27 cellular contexts compared by ENCODE assay signal in genomic region chr10:131248376-131249165, GRCh38.
"Had no signal": no experiment of that assay in that cellular context is flagged by ENCODE, and none has a peak within 500 bp of the region (broad histone marks: within the 10 kb centered on the region; RNA-seq: fewer than 3 reads in every experiment).

No MANE protein-coding gene starts in this region.

- H3K4me1 Mint-ChIP-seq: activated CD4-positive, alpha-beta T cell treated with anti-CD3 and anti-CD28 coated beads, Interleukin-2, amount 10 ng/mL, durations not matched to agents 24 days and 14 days; activated naive CD8-positive, alpha-beta T cell treated with anti-CD3 and anti-CD28 coated beads, Interleukin-2, amount 10 ng/mL, durations not matched to agents 7 days and 5 days; T-helper 17 cell had no signal

- H3K4me3 Mint-ChIP-seq: activated CD4-positive, alpha-beta T cell treated with anti-CD3 and anti-CD28 coated beads, Interleukin-2, amount 10 ng/mL, durations not matched to agents 24 days and 14 days; activated naive CD8-positive, alpha-beta T cell treated with anti-CD3 and anti-CD28 coated beads, Interleukin-2, amount 10 ng/mL, durations not matched to agents 7 days and 5 days; activated T-cell treated with anti-CD3 and anti-CD28 coated beads, Interleukin-2, amount 50 U/mL, for 4 hours; T-helper 17 cell; WTC11 had no signal

- H3K27ac ChIP-seq: adrenal gland, KMS-11, SJSA1 had no signal

- H3K27me3 ChIP-seq: adrenal gland, SJSA1 had no signal

- H3K36me3 Mint-ChIP-seq: activated naive CD8-positive, alpha-beta T cell treated with anti-CD3 and anti-CD28 coated beads, Interleukin-2, amount 10 ng/mL, durations not matched to agents 7 days and 5 days had no signal

- H3K4me1 ChIP-seq: adrenal gland, SJSA1 had no signal

- H3K9me3 ChIP-seq: adrenal gland had no signal

- H3K9ac ChIP-seq: KMS-11 had no signal

- H3K4me3 ChIP-seq: adrenal gland, SJSA1 had no signal

- ATAC-seq: activated T-cell treated with anti-CD3 and anti-CD28 coated beads, Interleukin-2, amount 50 U/mL, for 4 hours; Panc1; T-helper 17 cell; WTC11 had no signal

- DNase-seq: activated CD4-positive, alpha-beta T cell treated with anti-CD3 and anti-CD28 coated beads for 1 hour; activated CD4-positive, alpha-beta T cell treated with anti-CD3 and anti-CD28 coated beads, Interleukin-2, amount 10 ng/mL, durations not matched to agents 24 days and 14 days; activated CD4-positive, alpha-beta T cell treated with anti-CD3 and anti-CD28 coated beads, Interleukin-2, amount 50 U/mL, for 48 hours; activated CD8-positive, alpha-beta memory T cell treated with anti-CD3 and anti-CD28 coated beads for 24 hours; activated gamma-delta T cell treated with Interleukin-2 at 50 U/mL for 16 hours; activated naive CD4-positive, alpha-beta T cell treated with anti-CD3 and anti-CD28 coated beads, Interleukin-2, amount 50 U/mL, for 16 hours; activated naive CD8-positive, alpha-beta T cell treated with anti-CD3 and anti-CD28 coated beads, Interleukin-2, amount 10 ng/mL, durations not matched to agents 7 days and 5 days; activated T-cell treated with anti-CD3 and anti-CD28 coated beads, Interleukin-2, amount 50 U/mL, for 4 hours; adrenal gland; anterior cingulate cortex; cerebellar nuclear complex; NCI-H1092; NCI-H1694 treated with DMSO at 0.1 percent for 48 hours; NCI-H2029 treated with DMSO at 0.1 percent for 48 hours; NCI-H2171 treated with DMSO at 0.1 percent for 48 hours; NCI-H226; NCI-H510A treated with DMSO at 0.1 percent for 48 hours; NK-92 treated with Interleukin-12 subunit alpha and Interleukin-12 subunit beta, amount 100 ng/mL, for 24 hours; OCI-M1; Right ventricle myocardium superior; RPMI8226; T-helper 17 cell; T-helper 9 cell had no signal

- H3K36me3 ChIP-seq: adrenal gland, SJSA1 had no signal

- H3K27me3 Mint-ChIP-seq: activated CD4-positive, alpha-beta T cell treated with anti-CD3 and anti-CD28 coated beads, Interleukin-2, amount 10 ng/mL, durations not matched to agents 24 days and 14 days had no signal

- H3K4me2 ChIP-seq: KMS-11 had no signal

- H3K27ac Mint-ChIP-seq: activated CD4-positive, alpha-beta T cell treated with anti-CD3 and anti-CD28 coated beads, Interleukin-2, amount 10 ng/mL, durations not matched to agents 24 days and 14 days; activated naive CD8-positive, alpha-beta T cell treated with anti-CD3 and anti-CD28 coated beads, Interleukin-2, amount 10 ng/mL, durations not matched to agents 7 days and 5 days; T-helper 17 cell; WTC11 had no signal

- H3K9me3 Mint-ChIP-seq: activated CD4-positive, alpha-beta T cell treated with anti-CD3 and anti-CD28 coated beads, Interleukin-2, amount 10 ng/mL, durations not matched to agents 24 days and 14 days; activated naive CD8-positive, alpha-beta T cell treated with anti-CD3 and anti-CD28 coated beads, Interleukin-2, amount 10 ng/mL, durations not matched to agents 7 days and 5 days; activated T-cell treated with anti-CD3 and anti-CD28 coated beads, Interleukin-2, amount 50 U/mL, for 4 hours had no signal
